20 cellular contexts compared by ENCODE assay signal in genomic region chr1:24387636-24388035, GRCh38.
"Had no signal": no experiment of that assay in that cellular context is flagged by ENCODE, and none has a peak within 500 bp of the region (broad histone marks: within the 10 kb centered on the region; RNA-seq: fewer than 3 reads in every experiment).

No MANE protein-coding gene starts in this region.

- H3K4me3 ChIP-seq: pancreas, prostate gland, suprapubic skin, thyroid gland had no signal

- H3K27ac Mint-ChIP-seq: nephron, type B pancreatic cell had no signal

- H3K27ac ChIP-seq: foreskin keratinocyte, pancreas had no signal

- H3K9me3 ChIP-seq: pancreas, prostate gland, suprapubic skin, thyroid gland had no signal

- H3K27me3 ChIP-seq: foreskin keratinocyte, pancreas, suprapubic skin, thyroid gland had no signal

- FAIRE-seq: colon, kidney, pancreas, urothelium cell line had no signal

- H3K9me3 Mint-ChIP-seq: naive B cell, nephron, type B pancreatic cell had no signal

- DNase-seq: dermis blood vessel endothelial cell; foreskin keratinocyte; kidney; left cardiac atrium; left ventricle myocardium superior; mesendoderm; naive B cell; occipital lobe; pancreas; retina; stimulated activated CD4-positive, alpha-beta T cell treated with anti-CD3 and anti-CD28 coated beads, Interleukin-2, amount 100 ng/mL, for 24 hours; stimulated activated naive CD8-positive, alpha-beta T cell treated with anti-CD3 and anti-CD28 coated beads, Interleukin-15, Interleukin-2, amounts not matched to agents 100 U/mL and 50 U/mL, for 24 hours; thyroid gland had no signal

- H3K4me3 Mint-ChIP-seq: nephron, type B pancreatic cell had no signal

- ATAC-seq: foreskin keratinocyte; left cardiac atrium; left ventricle myocardium superior; pancreas; sciatic nerve; stimulated activated naive CD8-positive, alpha-beta T cell treated with anti-CD3 and anti-CD28 coated beads, Interleukin-15, Interleukin-2, amounts not matched to agents 100 U/mL and 50 U/mL, for 24 hours had no signal

- H3K27me3 Mint-ChIP-seq: naive B cell, type B pancreatic cell had no signal

- H3K36me3 ChIP-seq: pancreas, prostate gland, suprapubic skin, thyroid gland had no signal

- H3K36me3 Mint-ChIP-seq: naive B cell had no signal
